In genomic region chr15:79003896-79004295, GRCh38 we compare ENCODE assay signal across 17 cellular contexts. TPM values are rescaled to one million over a fixed set of nuclear protein-coding genes. Genes with fewer than 3 reads are reported as not detected.
DNase-seq lines count a peak whose midpoint lies in the region; ATAC-seq, FAIRE-seq and TF ChIP-seq lines count a peak whose summit lies in the region.
"Had no signal": no experiment of that assay in that cellular context is flagged by ENCODE, and none has a peak within 500 bp of the region (broad histone marks: within the 10 kb centered on the region; RNA-seq: fewer than 3 reads in every experiment).

No MANE protein-coding gene starts in this region.

- H3K4me3 Mint-ChIP-seq in memory B cell: peak overlapping the region; percentile 67
- H3K4me3 Mint-ChIP-seq: T-cell had no signal

- CTCF ChIA-PET in A673 (lab: Charles Lee): interaction anchor here (0.6 kb wide), 1 partner anchor 180 kb away, joined by 3 read pairs; no protein-coding TSS in a partner anchor
- CTCF ChIA-PET in PC-9 (lab: Charles Lee): interaction anchor here (0.6 to 1.1 kb wide), 2 partner anchors 14 to 24 kb away, joined by 3 read pairs; no protein-coding TSS in a partner anchor

- peaks cover 42% of the 10 kb centered on the region for H3K4me1 Mint-ChIP-seq in memory B cell

- H3K27ac ChIP-seq in A673 (ENCODE audit: low read depth, low read length, poor library complexity, severe bottlenecking) (peak overlapping the region; percentile 46), PC-9 (peak overlapping the region; percentile 74; the same call in 1 of the 2 replicates)
- H3K27ac ChIP-seq: ovary had no signal

- intact Hi-C loops in A673 (cut with micrococcal nuclease; ENCODE audit: unreplicated experiment): no loop called here
- intact Hi-C loops in PC-9 (cut with micrococcal nuclease; ENCODE audit: unreplicated experiment): no loop called here
- intact Hi-C loops in left colon (cut with DNase I, micrococcal nuclease): no loop called here

- no peaks in the 10 kb centered on the region; the same call in 1 of the 2 replicates for H3F3A ChIP-seq in PC-9 (ENCODE audit: insufficient read depth, low read depth)

- BruUV-seq in A673 (replicated peaks; lab: Mats Ljungman, UMichigan) (no TSS peak), PC-9 (replicated peaks; lab: Mats Ljungman, UMichigan) (no TSS peak)

- ATAC-seq in GM19455 (IDR thresholded peaks at IDR 0.05; ENCODE audit: unreplicated experiment) (peak; percentile 4), memory B cell (ENCODE audit: low read depth) (peak; percentile 11), left colon (no peak)

- no peaks in the 10 kb centered on the region for H3K36me3 ChIP-seq in A673 (ENCODE audit: insufficient read depth, low read length, poor library complexity, severe bottlenecking)
- H3K36me3 ChIP-seq in PC-9 (ENCODE audit: low read depth): no peaks in the 10 kb centered on the region
- H3K36me3 ChIP-seq: ovary had no signal

- no peaks in the 10 kb centered on the region for H3K9me3 ChIP-seq in A673 (ENCODE audit: low read depth, low read length, poor library complexity, severe bottlenecking)
- no peaks in the 10 kb centered on the region for H3K9me3 ChIP-seq in PC-9 (ENCODE audit: insufficient read depth, low read depth)
- H3K9me3 ChIP-seq: ovary had no signal

- POLR2A ChIA-PET in A673 (lab: Charles Lee; ENCODE audit: low non-redundant PET): interaction anchor here (0.5 kb wide), 1 partner anchor 124 kb away, joined by 13 read pairs; no protein-coding TSS in a partner anchor
- POLR2A ChIA-PET in PC-9 (lab: Charles Lee; ENCODE audit: unreplicated experiment): interaction anchor here (0.6 to 1.0 kb wide), 2 partner anchors 59 to 73 kb away, joined by 6 read pairs; partner anchors contain the start of gene CTSH

- H3K4me1 ChIP-seq in A673 (ENCODE audit: insufficient read depth, low read length, poor library complexity, severe bottlenecking): peaks cover 17% of the 10 kb centered on the region
- H3K4me1 ChIP-seq in PC-9 (replicated peaks; ENCODE audit: insufficient read depth): peaks cover 27% of the 10 kb centered on the region

- H3K4me2 ChIP-seq in PC-9: peak overlapping the region; percentile 58

- TF ChIP-seq CTCF in A673 (conservative IDR thresholded peaks at IDR 0.05; ENCODE audit: low read depth, low read length): no peak
- no peak for TF ChIP-seq CTCF in PC-9 (conservative IDR thresholded peaks at IDR 0.05)

- no peaks in the 10 kb centered on the region for H4K20me1 ChIP-seq in PC-9 (ENCODE audit: insufficient read depth)

- H3K79me2 ChIP-seq in PC-9 (ENCODE audit: low read depth): no peaks in the 10 kb centered on the region

- H3K36me3 Mint-ChIP-seq in memory B cell: peaks cover 2% of the 10 kb centered on the region
- H3K36me3 Mint-ChIP-seq: T-cell had no signal

- no peak for FAIRE-seq in GM12892 (lab: Jason Lieb, UNC)
- FAIRE-seq: small intestine had no signal

- TF ChIP-seq POLR2A in GM12892 (IDR thresholded peaks at IDR 0.05; ENCODE audit: low read depth, low read length): no peak

- no peak overlapping the region for H3K4me3 ChIP-seq in A673 (ENCODE audit: low read depth, low read length, poor library complexity, severe bottlenecking)
- no peak overlapping the region for H3K4me3 ChIP-seq in PC-9
- H3K4me3 ChIP-seq: ovary had no signal

- no peaks in the 10 kb centered on the region for H3K9me2 ChIP-seq in PC-9 (ENCODE audit: insufficient read depth)

- no peaks in the 10 kb centered on the region for H3K27me3 Mint-ChIP-seq in memory B cell
- H3K27me3 Mint-ChIP-seq: T-cell had no signal

- H3K27me3 ChIP-seq in A673 (replicated peaks; ENCODE audit: insufficient read depth, low read depth, low read length, poor library complexity) (no peaks in the 10 kb centered on the region), PC-9 (ENCODE audit: insufficient read depth, low read depth) (no peaks in the 10 kb centered on the region)
- H3K27me3 ChIP-seq: ovary had no signal

- H3K9me3 Mint-ChIP-seq in memory B cell: no peaks in the 10 kb centered on the region
- H3K9me3 Mint-ChIP-seq: T-cell had no signal

- peak overlapping the region; percentile 90 for H3K27ac Mint-ChIP-seq in memory B cell
- H3K27ac Mint-ChIP-seq: T-cell had no signal

- DNase-seq in A673 (ENCODE audit: low spot score) (no peak), PC-9 (no peak), memory B cell (ENCODE audit: low spot score in 2 of 2) (no peak), GM12892 (ENCODE audit: insufficient read length) (no peak), left colon (no peak), KG1 (lab: John Stamatoyannopoulos, UW) (no peak)
- no peak for DNase-seq in activated CD8-positive, alpha-beta memory T cell treated with anti-CD3 and anti-CD28 coated beads for 24 hours
- DNase-seq: activated CD4-positive, CD25-positive, alpha-beta regulatory T cell; activated T-cell treated with anti-CD3 and anti-CD28 coated beads, Interleukin-2, amount 50 U/mL, for 1 hour; cerebellar nuclear complex; DMS79; NCI-H1436 treated with DMSO at 0.1 percent for 48 hours; NCI-H524 treated with DMSO at 0.1 percent for 48 hours; ovary had no signal

- H2AFZ ChIP-seq in PC-9: no peak overlapping the region

RNA-seq across cellular contexts. Expression of gene CTSH, which starts 59.0 kb away (rescaled TPM):
- total RNA-seq in A673 (2021) (2.2 and 3.6 TPM in 2 replicates), PC-9 (2021) (101 and 128 TPM in 2 replicates), left colon (10 to 100 TPM; 25.6 to 66.7 TPM)
- 424 TPM for polyA plus RNA-seq in GM12892 (2012; ENCODE audit: missing spikeins)
